In the genomic region with DNA sequence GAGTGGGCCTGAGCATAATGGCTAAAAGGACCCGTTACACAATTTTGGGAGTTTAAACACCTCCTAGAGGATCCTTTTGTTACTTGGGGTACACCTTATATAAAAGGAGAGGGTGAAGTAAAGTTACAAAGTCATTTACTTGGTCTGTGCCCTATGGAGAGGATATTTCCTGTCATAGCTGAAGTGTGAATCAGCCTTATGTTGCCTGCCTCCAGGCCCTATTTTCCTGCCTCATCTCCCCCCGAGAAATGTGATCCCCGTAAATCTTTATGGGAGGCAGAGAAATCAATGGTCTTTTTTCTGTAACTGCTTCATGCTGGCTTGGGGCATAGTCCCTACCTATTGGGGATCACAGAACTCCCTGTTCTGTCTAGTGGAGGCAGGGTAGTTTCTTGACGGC, we compare ENCODE assay signal across 23 cellular contexts.
"Had no signal": no experiment of that assay in that cellular context is flagged by ENCODE, and none has a peak within 500 bp of the region (broad histone marks: within the 10 kb centered on the region; RNA-seq: fewer than 3 reads in every experiment).

No MANE protein-coding gene starts in this region.

- DNase-seq: cortex of kidney; dorsolateral prefrontal cortex; effector CD8-positive, alpha-beta T cell; gastrocnemius medialis; glutamatergic neuron; left ventricle myocardium inferior; lower lobe of right lung; mesenchymal stem cell; midbrain; occipital lobe; pancreas; right cardiac atrium; small intestine; stimulated activated CD4-positive, alpha-beta T cell treated with anti-CD3 and anti-CD28 coated beads, Interleukin-12 subunit alpha, Interleukin-12 subunit beta, amount 100 ng/mL, for 4 hours; stimulated activated naive CD4-positive, alpha-beta T cell; stomach; substantia nigra; transverse colon had no signal

- H3K4me1 Mint-ChIP-seq: nephron had no signal

- H3K36me3 ChIP-seq: esophagus muscularis mucosa, gastrocnemius medialis, left ventricle myocardium inferior, lower lobe of right lung, pancreas, stomach, thoracic aorta, transverse colon had no signal

- H3K4me3 ChIP-seq: dorsolateral prefrontal cortex, esophagus muscularis mucosa, gastrocnemius medialis, left ventricle myocardium inferior, lower lobe of right lung, pancreas, stomach, thoracic aorta, transverse colon had no signal

- H3K27me3 ChIP-seq: dorsolateral prefrontal cortex, esophagus muscularis mucosa, gastrocnemius medialis, pancreas, stomach, transverse colon had no signal

- H3K27me3 Mint-ChIP-seq: progenitor cell of endocrine pancreas had no signal

- H3K4me1 ChIP-seq: esophagus muscularis mucosa, gastrocnemius medialis, left ventricle myocardium inferior, lower lobe of right lung, pancreas, stomach, transverse colon had no signal

- H3K9me3 ChIP-seq: gastrocnemius medialis, pancreas, thoracic aorta, transverse colon had no signal

- ATAC-seq: gastrocnemius medialis, lower lobe of right lung, pancreas, right cardiac atrium had no signal

- H3K27ac Mint-ChIP-seq: nephron, progenitor cell of endocrine pancreas had no signal

- H3K27ac ChIP-seq: dorsolateral prefrontal cortex, epithelial cell of prostate, esophagus muscularis mucosa, gastrocnemius medialis, left ventricle myocardium inferior, lower lobe of right lung, pancreas, stomach, thoracic aorta, transverse colon had no signal

- H3K4me3 Mint-ChIP-seq: nephron had no signal
